ENCODE assay signal across 8 cellular contexts in the genomic region with DNA sequence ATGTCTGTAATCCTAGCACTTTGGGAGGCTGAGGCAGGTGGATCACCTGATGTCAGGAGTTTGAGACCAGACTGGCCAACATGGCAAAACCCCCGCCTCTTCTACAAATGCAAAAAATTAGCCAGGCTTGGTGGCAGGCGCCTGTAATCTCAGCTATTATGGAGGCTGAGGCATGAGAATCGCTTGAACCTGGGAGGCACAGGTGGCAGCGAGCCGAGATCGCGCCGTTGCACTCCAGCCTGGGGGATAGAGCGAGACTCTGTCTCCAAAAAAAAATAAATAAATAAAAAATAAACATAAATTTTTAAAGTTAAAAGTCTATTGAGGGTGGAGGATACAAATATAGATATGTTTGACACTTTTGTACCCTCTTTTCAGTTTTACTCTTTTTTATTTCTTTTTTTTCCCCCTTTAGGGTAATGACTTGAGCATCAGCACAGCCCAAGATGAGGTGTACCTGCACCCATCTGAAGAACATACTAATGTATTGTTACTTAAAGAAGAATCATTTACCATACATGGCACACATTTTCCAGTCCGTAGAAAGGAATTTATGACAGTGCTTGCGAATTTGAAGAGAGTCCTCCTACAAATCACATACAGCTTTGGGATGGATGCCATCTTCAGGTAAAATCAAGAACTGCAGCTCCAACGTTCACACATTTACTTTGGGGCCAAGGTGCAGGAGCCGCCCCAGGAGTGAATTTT.
DNase-seq lines count a peak whose midpoint lies in the region; TF ChIP-seq lines count a peak whose summit lies in the region.

No MANE protein-coding gene starts in this region.

- in situ Hi-C loops in astrocyte of the cerebellum (cut with HindIII; ENCODE audit: low sequenced_read_pairs), result no loop called here

- DNase-seq in activated T-cell treated with anti-CD3 and anti-CD28 coated beads for 1 hour (ENCODE audit: low read depth) (peak; percentile 15), HCEC 1CT (peak; percentile 71), LNCaP clone FGC (ENCODE audit: low read depth) (peak; percentile 55), SKM-1 (lab: John Stamatoyannopoulos, UW; ENCODE audit: unreplicated experiment) (peak; percentile 31), astrocyte of the cerebellum (ENCODE audit: low read depth) (peak; percentile 65), iPS DF 4.7 (ENCODE audit: extremely low read depth, low spot score) (peak; percentile 78)
- DNase-seq in activated T-cell treated with anti-CD3 and anti-CD28 coated beads, Interleukin-2, amount 50 U/mL, for 1 hour, result no peak
- DNase-seq in stimulated activated CD4-positive, alpha-beta T cell treated with anti-CD3 and anti-CD28 coated beads, Interleukin-12 subunit alpha, Interleukin-12 subunit beta, amount 100 ng/mL, for 4 hours, result peak; percentile 24

- H3K4me3 ChIP-seq in LNCaP clone FGC (ENCODE audit: low read depth, low read length) (no peak overlapping the region), astrocyte of the cerebellum (ENCODE audit: low read depth, low read length) (no peak overlapping the region)

- TF ChIP-seq CTCF in LNCaP clone FGC (IDR thresholded peaks at IDR 0.05; ENCODE audit: control insufficient read depth, extremely low read depth, insufficient read depth) (peak; percentile 83), astrocyte of the cerebellum (IDR thresholded peaks at IDR 0.05; ENCODE audit: low read depth, low read length, missing control alignments) (peak; percentile 88)
